Comparison of ENCODE assay signal across 30 cellular contexts in the genomic region with DNA sequence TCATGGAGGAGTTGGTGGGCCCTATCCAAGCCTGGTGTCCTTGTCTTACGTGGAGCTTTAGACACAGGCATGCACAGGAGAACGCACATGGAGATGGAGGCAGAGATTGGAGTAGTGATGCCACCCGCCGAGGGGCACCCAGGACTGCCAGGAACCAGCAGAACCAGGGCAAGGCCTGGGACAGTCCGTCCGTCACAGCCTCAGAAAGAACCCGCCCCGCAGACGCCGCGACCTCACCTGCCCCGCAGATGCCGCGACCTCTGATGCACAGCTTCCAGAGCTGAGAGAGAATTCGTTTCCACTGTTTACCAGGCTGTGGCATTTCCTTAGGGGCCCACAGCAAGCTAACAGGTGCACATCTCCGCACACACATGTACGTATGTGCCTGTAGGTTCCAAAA. TPM values are rescaled to one million over a fixed set of nuclear protein-coding genes. Genes with fewer than 3 reads are reported as not detected.
"Had no signal": no experiment of that assay in that cellular context is flagged by ENCODE, and none has a peak within 500 bp of the region (broad histone marks: within the 10 kb centered on the region; RNA-seq: fewer than 3 reads in every experiment).

No MANE protein-coding gene starts in this region.

- H3K4me3 Mint-ChIP-seq: activated CD4-positive, alpha-beta memory T cell treated with anti-CD3 and anti-CD28 coated beads for 36 hours; activated CD4-positive, alpha-beta T cell treated with anti-CD3 and anti-CD28 coated beads for 36 hours; activated CD4-positive, alpha-beta T cell treated with anti-CD3 and anti-CD28 coated beads, Interleukin-2, amount 10 ng/mL, durations not matched to agents 24 days and 14 days; activated CD8-positive, alpha-beta memory T cell treated with anti-CD3 and anti-CD28 coated beads, Interleukin-2, amount 10 ng/mL, durations not matched to agents 7 days and 5 days; activated CD8-positive, alpha-beta T cell treated with anti-CD3 and anti-CD28 coated beads, Interleukin-2, amount 10 ng/mL, durations not matched to agents 7 days and 5 days; activated naive CD4-positive, alpha-beta T cell treated with anti-CD3 and anti-CD28 coated beads, Interleukin-2, amount 10 ng/mL, durations not matched to agents 7 days and 5 days; activated naive CD8-positive, alpha-beta T cell treated with anti-CD3 and anti-CD28 coated beads, Interleukin-2, amount 10 ng/mL, durations not matched to agents 7 days and 5 days had no signal

- H3K4me1 Mint-ChIP-seq: activated CD4-positive, alpha-beta T cell treated with anti-CD3 and anti-CD28 coated beads for 36 hours; activated CD4-positive, alpha-beta T cell treated with anti-CD3 and anti-CD28 coated beads, Interleukin-2, amount 10 ng/mL, durations not matched to agents 24 days and 14 days; activated CD8-positive, alpha-beta memory T cell treated with anti-CD3 and anti-CD28 coated beads, Interleukin-2, amount 10 ng/mL, durations not matched to agents 7 days and 5 days; activated naive CD4-positive, alpha-beta T cell treated with anti-CD3 and anti-CD28 coated beads, Interleukin-2, amount 10 ng/mL, durations not matched to agents 7 days and 5 days; activated naive CD8-positive, alpha-beta T cell treated with anti-CD3 and anti-CD28 coated beads, Interleukin-2, amount 10 ng/mL, durations not matched to agents 7 days and 5 days had no signal

- H3K9me3 ChIP-seq: esophagus squamous epithelium, gastroesophageal sphincter had no signal

- H3K4me3 ChIP-seq: esophagus squamous epithelium, gastroesophageal sphincter had no signal

- H3K36me3 ChIP-seq: brain microvascular endothelial cell had no signal

- H3K4me1 ChIP-seq: gastroesophageal sphincter had no signal

- H3K27me3 Mint-ChIP-seq: activated CD4-positive, alpha-beta memory T cell treated with anti-CD3 and anti-CD28 coated beads for 36 hours; activated CD4-positive, alpha-beta T cell treated with anti-CD3 and anti-CD28 coated beads, Interleukin-2, amount 10 ng/mL, durations not matched to agents 24 days and 14 days; activated CD8-positive, alpha-beta memory T cell treated with anti-CD3 and anti-CD28 coated beads, Interleukin-2, amount 10 ng/mL, durations not matched to agents 7 days and 5 days; activated naive CD8-positive, alpha-beta T cell treated with anti-CD3 and anti-CD28 coated beads, Interleukin-2, amount 10 ng/mL, durations not matched to agents 7 days and 5 days had no signal

- ATAC-seq: activated CD4-positive, alpha-beta T cell treated with anti-CD3 and anti-CD28 coated beads for 36 hours; activated CD8-positive, alpha-beta memory T cell treated with anti-CD3 and anti-CD28 coated beads, Interleukin-2, amount 10 ng/mL, durations not matched to agents 7 days and 5 days; activated CD8-positive, alpha-beta T cell treated with anti-CD3 and anti-CD28 coated beads, Interleukin-2, amount 10 ng/mL, durations not matched to agents 7 days and 5 days; activated naive CD4-positive, alpha-beta T cell treated with anti-CD3 and anti-CD28 coated beads, Interleukin-2, amount 50 U/mL, for 72 hours; gastroesophageal sphincter had no signal

- FAIRE-seq: astrocyte, colon, endometrium, endothelial cell of umbilical vein had no signal

- H3K27me3 ChIP-seq: brain microvascular endothelial cell, esophagus squamous epithelium, gastroesophageal sphincter had no signal

- DNase-seq: activated CD4-positive, alpha-beta memory T cell treated with anti-CD3 and anti-CD28 coated beads for 36 hours; activated CD4-positive, alpha-beta T cell treated with anti-CD3 and anti-CD28 coated beads for 36 hours; activated CD4-positive, alpha-beta T cell treated with anti-CD3 and anti-CD28 coated beads, Interleukin-2, amount 10 ng/mL, durations not matched to agents 24 days and 14 days; activated CD4-positive, CD25-positive, alpha-beta regulatory T cell; activated CD4-positive, CD25-positive, alpha-beta regulatory T cell treated with anti-CD3 and anti-CD28 coated beads, Interleukin-2, amount 50 U/mL, for 72 hours; activated CD8-positive, alpha-beta memory T cell treated with anti-CD3 and anti-CD28 coated beads, Interleukin-2, amount 10 ng/mL, durations not matched to agents 7 days and 5 days; activated CD8-positive, alpha-beta memory T cell treated with anti-CD3 and anti-CD28 coated beads, Interleukin-2, amount 50 U/mL, for 4 hours; activated CD8-positive, alpha-beta T cell treated with anti-CD3 and anti-CD28 coated beads, Interleukin-2, amount 10 ng/mL, durations not matched to agents 7 days and 5 days; activated gamma-delta T cell; activated naive CD4-positive, alpha-beta T cell; activated naive CD4-positive, alpha-beta T cell treated with anti-CD3 and anti-CD28 coated beads, Interleukin-2, amount 10 ng/mL, durations not matched to agents 7 days and 5 days; activated naive CD8-positive, alpha-beta T cell treated with anti-CD3 and anti-CD28 coated beads, Interleukin-2, amount 10 ng/mL, durations not matched to agents 7 days and 5 days; activated T-cell treated with anti-CD3 and anti-CD28 coated beads, Interleukin-2, amount 50 U/mL, for 1 hour; activated T-cell treated with anti-CD3 and anti-CD28 coated beads, Interleukin-2, amount 50 U/mL, for 48 hours; brain microvascular endothelial cell; cortex of kidney; effector CD8-positive, alpha-beta T cell; esophagus squamous epithelium; foreskin melanocyte; T-helper 2 cell had no signal

- H3K27ac Mint-ChIP-seq: activated CD4-positive, alpha-beta memory T cell treated with anti-CD3 and anti-CD28 coated beads for 36 hours; activated CD4-positive, alpha-beta T cell treated with anti-CD3 and anti-CD28 coated beads for 36 hours; activated CD4-positive, alpha-beta T cell treated with anti-CD3 and anti-CD28 coated beads, Interleukin-2, amount 10 ng/mL, durations not matched to agents 24 days and 14 days; activated CD8-positive, alpha-beta memory T cell treated with anti-CD3 and anti-CD28 coated beads, Interleukin-2, amount 10 ng/mL, durations not matched to agents 7 days and 5 days; activated CD8-positive, alpha-beta T cell treated with anti-CD3 and anti-CD28 coated beads, Interleukin-2, amount 10 ng/mL, durations not matched to agents 7 days and 5 days; activated naive CD4-positive, alpha-beta T cell treated with anti-CD3 and anti-CD28 coated beads, Interleukin-2, amount 10 ng/mL, durations not matched to agents 7 days and 5 days; activated naive CD4-positive, alpha-beta T cell treated with anti-CD3 and anti-CD28 coated beads, Interleukin-2, amount 50 U/mL, for 72 hours; activated naive CD8-positive, alpha-beta T cell treated with anti-CD3 and anti-CD28 coated beads, Interleukin-2, amount 10 ng/mL, durations not matched to agents 7 days and 5 days had no signal

- H3K36me3 Mint-ChIP-seq: activated CD8-positive, alpha-beta memory T cell treated with anti-CD3 and anti-CD28 coated beads, Interleukin-2, amount 10 ng/mL, durations not matched to agents 7 days and 5 days; activated naive CD8-positive, alpha-beta T cell treated with anti-CD3 and anti-CD28 coated beads, Interleukin-2, amount 10 ng/mL, durations not matched to agents 7 days and 5 days had no signal

- H3K27ac ChIP-seq: brain microvascular endothelial cell, epithelial cell of prostate, esophagus squamous epithelium, gastroesophageal sphincter had no signal

RNA-seq across cellular contexts. Expression of gene GRTP1, which starts 15.3 kb away (rescaled TPM):
- total RNA-seq: activated CD4-positive, alpha-beta T cell treated with anti-CD3 and anti-CD28 coated beads, Interleukin-2, amount 10 ng/mL, durations not matched to agents 24 days and 14 days; activated CD8-positive, alpha-beta memory T cell treated with anti-CD3 and anti-CD28 coated beads for 36 hours; activated CD8-positive, alpha-beta memory T cell treated with anti-CD3 and anti-CD28 coated beads, Interleukin-2, amount 10 ng/mL, durations not matched to agents 7 days and 5 days; activated CD8-positive, alpha-beta T cell treated with anti-CD3 and anti-CD28 coated beads, Interleukin-2, amount 10 ng/mL, durations not matched to agents 7 days and 5 days; activated naive CD8-positive, alpha-beta T cell treated with anti-CD3 and anti-CD28 coated beads, Interleukin-2, amount 10 ng/mL, durations not matched to agents 7 days and 5 days; endothelial cell of umbilical vein; glomerular endothelial cell; T-helper 1 cell treated with Interleukin-12 subunit alpha and Interleukin-12 subunit beta and Interleukin-4 antibody, amounts not matched to agents 30 ng/mL and 1 ng/mL, for 36 hours had no signal
- polyA plus RNA-seq: endothelial cell of umbilical vein had no signal
